ENCODE assay signal across 22 cellular contexts in the genomic region with DNA sequence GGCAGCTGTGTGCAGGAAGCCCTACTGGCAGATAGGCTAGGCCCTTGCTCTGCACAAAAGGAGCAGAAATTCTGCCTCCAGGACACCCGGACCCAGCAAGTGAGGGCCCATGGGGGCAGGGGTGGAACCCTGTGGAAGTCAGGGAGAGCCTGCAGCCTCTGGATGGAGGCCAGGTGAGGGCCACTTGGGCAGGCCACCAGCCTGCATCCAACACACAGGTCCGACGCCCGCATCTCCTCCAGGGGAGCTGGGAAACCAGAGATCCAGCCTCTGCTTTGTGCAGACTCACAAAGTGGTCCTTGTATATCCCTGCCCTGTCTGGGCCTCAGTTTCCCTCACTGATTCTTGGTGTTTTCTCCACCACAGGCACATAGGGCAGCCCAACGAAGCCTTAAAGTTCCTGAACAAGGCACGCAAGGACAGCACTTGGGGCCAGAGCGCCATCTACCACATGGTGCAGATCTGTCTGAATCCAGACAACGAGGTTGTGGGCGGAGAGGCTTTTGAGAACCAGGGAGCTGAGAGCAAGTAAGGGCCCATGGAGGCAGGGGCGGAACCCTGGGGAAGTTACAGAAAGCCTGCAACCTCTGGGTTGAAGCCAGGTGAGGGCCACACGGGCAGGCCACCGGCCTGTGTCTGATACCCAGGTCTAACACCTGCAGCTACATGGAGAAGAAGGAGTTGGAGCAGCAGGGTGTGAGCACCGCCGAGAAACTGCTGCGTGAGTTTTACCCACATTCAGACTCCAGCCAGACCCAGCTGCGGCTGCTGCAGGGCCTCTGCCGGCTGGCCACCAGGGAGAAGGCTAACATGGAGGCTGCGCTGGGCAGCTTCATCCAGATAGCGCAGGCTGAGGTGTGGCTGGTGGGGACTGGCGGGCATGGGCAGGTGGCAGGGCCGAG. TPM values are rescaled to one million over a fixed set of nuclear protein-coding genes. Genes with fewer than 3 reads are reported as not detected.
A peak's percentile ranks its signal among the peaks of the same experiment; 100 is the strongest.
DNase-seq lines count a peak whose midpoint lies in the region; ATAC-seq and TF ChIP-seq lines count a peak whose summit lies in the region.
"Had no signal": no experiment of that assay in that cellular context is flagged by ENCODE, and none has a peak within 500 bp of the region (broad histone marks: within the 10 kb centered on the region; RNA-seq: fewer than 3 reads in every experiment).

No MANE protein-coding gene starts in this region.

- POLR2A ChIA-PET in activated CD4-positive, alpha-beta T cell treated with anti-CD3 and anti-CD28 coated beads for 36 hours (lab: Charles Lee) = interaction anchor here (0.6 to 2.7 kb wide), 4 partner anchors 9 to 125 kb away, joined by 3 to 12 read pairs (median 4); no protein-coding TSS in a partner anchor
- POLR2A ChIA-PET in SK-N-SH (lab: Yijun Ruan, JAX) = no interaction called here

- H3K4me3 ChIP-seq in SK-N-SH (ENCODE audit: low read depth in 2 of 2, low read length in 1 of 2) = no peak overlapping the region
- H3K4me3 ChIP-seq: BLaER1 treated with 17β-estradiol and CSF1 and Interleukin-3, amounts not matched to agents 10 nM and 100 nM; breast epithelium; dorsolateral prefrontal cortex; neural progenitor cell; PC-9; SJSA1 had no signal

- no peak overlapping the region for H3K4me2 ChIP-seq in SK-N-SH
- H3K4me2 ChIP-seq: BLaER1 treated with 17β-estradiol and CSF1 and Interleukin-3, amounts not matched to agents 10 nM and 100 nM; KMS-11; neural progenitor cell; PC-9 had no signal

- H3K27ac ChIP-seq in SK-N-SH (ENCODE audit: low read depth in 2 of 2, low read length in 1 of 2) = no peak overlapping the region
- H3K27ac ChIP-seq: 22Rv1; BLaER1 treated with 17β-estradiol and CSF1 and Interleukin-3, amounts not matched to agents 10 nM and 100 nM; breast epithelium; KMS-11; neural progenitor cell; PC-9; SJSA1 had no signal

- peaks cover 11% of the 10 kb centered on the region; the same call in 1 of the 2 replicates for H3K79me2 ChIP-seq in SK-N-SH (ENCODE audit: insufficient read depth)

- intact Hi-C loops in activated CD4-positive, alpha-beta T cell treated with anti-CD3 and anti-CD28 coated beads for 36 hours (cut with DNase I, micrococcal nuclease) = no loop called here

- DNase-seq in activated CD4-positive, alpha-beta T cell treated with anti-CD3 and anti-CD28 coated beads for 36 hours = peak; percentile 28
- DNase-seq in activated CD4-positive, alpha-beta T cell treated with anti-CD3 and anti-CD28 coated beads, Interleukin-2, amount 50 U/mL, for 4 hours = no peak
- no peak for DNase-seq in nephron progenitor cell
- no peak for DNase-seq in SK-N-SH
- DNase-seq: dorsolateral prefrontal cortex; foreskin melanocyte; MV-4-11; NCI-H187; NCI-H226; NCI-H82; PC-9; stimulated activated CD4-positive, alpha-beta T cell treated with anti-CD3 and anti-CD28 coated beads, Interleukin-4, amount 100 ng/mL, for 24 hours had no signal

- H3K4me3 Mint-ChIP-seq in activated CD4-positive, alpha-beta T cell treated with anti-CD3 and anti-CD28 coated beads for 36 hours = no peak overlapping the region
- no peak overlapping the region for H3K4me3 Mint-ChIP-seq in activated T-helper 17 cell treated with anti-CD3 and anti-CD28 coated beads, Interleukin-2, amount 50 U/mL, for 72 hours
- H3K4me3 Mint-ChIP-seq in nephron progenitor cell = no peak overlapping the region
- H3K4me3 Mint-ChIP-seq: neural progenitor cell; T-helper 2 cell treated with Interferon-gamma antibody and Interleukin-4, amounts not matched to agents 5 μg/mL and 100 μg/mL, for 36 hours had no signal

- H3K9me3 Mint-ChIP-seq in activated CD4-positive, alpha-beta T cell treated with anti-CD3 and anti-CD28 coated beads for 36 hours (ENCODE audit: low read depth) = no peaks in the 10 kb centered on the region
- H3K9me3 Mint-ChIP-seq in activated T-helper 17 cell treated with anti-CD3 and anti-CD28 coated beads, Interleukin-2, amount 50 U/mL, for 72 hours = no peaks in the 10 kb centered on the region
- H3K9me3 Mint-ChIP-seq in nephron progenitor cell = no peaks in the 10 kb centered on the region
- H3K9me3 Mint-ChIP-seq: neural progenitor cell; T-helper 2 cell treated with Interferon-gamma antibody and Interleukin-4, amounts not matched to agents 5 μg/mL and 100 μg/mL, for 36 hours had no signal

- peaks cover 9 to 28% of the 10 kb centered on the region in 2 experiments for H3K4me1 ChIP-seq in SK-N-SH (ENCODE audit: control insufficient read depth in 1 of 2, insufficient read depth in 2 of 2, low read depth in 1 of 2, low read length in 1 of 2)
- H3K4me1 ChIP-seq: neural progenitor cell, SJSA1 had no signal

- CTCF ChIA-PET in activated CD4-positive, alpha-beta T cell treated with anti-CD3 and anti-CD28 coated beads for 36 hours (lab: Charles Lee) = interaction anchor here (0.6 to 2.0 kb wide), 8 partner anchors 9 to 288 kb away, joined by 3 to 7 read pairs (median 3); no protein-coding TSS in a partner anchor
- CTCF ChIA-PET in SK-N-SH (lab: Yijun Ruan, JAX) = interaction anchor here (0.6 to 14.8 kb wide), 5 partner anchors 10 to 154 kb away, joined by 3 to 223 read pairs (median 3); no protein-coding TSS in a partner anchor

- ATAC-seq in activated CD4-positive, alpha-beta T cell treated with anti-CD3 and anti-CD28 coated beads for 36 hours = no peak
- ATAC-seq in activated T-helper 17 cell treated with anti-CD3 and anti-CD28 coated beads, Interleukin-2, amount 50 U/mL, for 72 hours (replicated peaks) = no peak
- no peak for ATAC-seq in HG03135 (IDR thresholded peaks at IDR 0.05; ENCODE audit: unreplicated experiment)

- peaks cover 0 to 16% of the 10 kb centered on the region in 2 experiments for H3K36me3 ChIP-seq in SK-N-SH (replicated peaks in 1 of 2; ENCODE audit: control insufficient read depth in 1 of 2, insufficient read depth in 2 of 2, low read length in 1 of 2)
- H3K36me3 ChIP-seq: breast epithelium, neural progenitor cell had no signal

- no peaks in the 10 kb centered on the region for H3K9me2 ChIP-seq in SK-N-SH

- no peaks in the 10 kb centered on the region for H3K27me3 ChIP-seq in SK-N-SH (ENCODE audit: insufficient read depth)
- H3K27me3 ChIP-seq: BLaER1 treated with 17β-estradiol and CSF1 and Interleukin-3, amounts not matched to agents 10 nM and 100 nM; breast epithelium; dorsolateral prefrontal cortex; neural progenitor cell; SJSA1 had no signal

- H3K36me3 Mint-ChIP-seq in activated CD4-positive, alpha-beta T cell treated with anti-CD3 and anti-CD28 coated beads for 36 hours (ENCODE audit: low read depth) = peaks cover 26% of the 10 kb centered on the region
- peaks cover 48% of the 10 kb centered on the region for H3K36me3 Mint-ChIP-seq in activated T-helper 17 cell treated with anti-CD3 and anti-CD28 coated beads, Interleukin-2, amount 50 U/mL, for 72 hours (ENCODE audit: low read depth)
- H3K36me3 Mint-ChIP-seq in nephron progenitor cell (ENCODE audit: low read depth) = peaks cover 13% of the 10 kb centered on the region

- H3K9ac ChIP-seq in SK-N-SH = no peak overlapping the region
- H3K9ac ChIP-seq: BLaER1 treated with 17β-estradiol and CSF1 and Interleukin-3, amounts not matched to agents 10 nM and 100 nM; KMS-11; neural progenitor cell had no signal

- no peak for TF ChIP-seq RAD21 in SK-N-SH (IDR thresholded peaks at IDR 0.05; ENCODE audit: low read length)

- TF ChIP-seq EP300 in SK-N-SH (IDR thresholded peaks at IDR 0.05; ENCODE audit: borderline replicate concordance in 1 of 2, low read depth in 1 of 2, low read length in 1 of 2) = no peak

- no peaks in the 10 kb centered on the region for H3K27me3 Mint-ChIP-seq in activated CD4-positive, alpha-beta T cell treated with anti-CD3 and anti-CD28 coated beads for 36 hours
- no peaks in the 10 kb centered on the region for H3K27me3 Mint-ChIP-seq in activated T-helper 17 cell treated with anti-CD3 and anti-CD28 coated beads, Interleukin-2, amount 50 U/mL, for 72 hours
- peaks cover 3% of the 10 kb centered on the region for H3K27me3 Mint-ChIP-seq in nephron progenitor cell (ENCODE audit: low read depth, poor library complexity)

- peaks cover 8% of the 10 kb centered on the region for H4K20me1 ChIP-seq in SK-N-SH (ENCODE audit: insufficient read depth)

- peaks cover 32% of the 10 kb centered on the region for H3K4me1 Mint-ChIP-seq in activated CD4-positive, alpha-beta T cell treated with anti-CD3 and anti-CD28 coated beads for 36 hours
- H3K4me1 Mint-ChIP-seq in activated T-helper 17 cell treated with anti-CD3 and anti-CD28 coated beads, Interleukin-2, amount 50 U/mL, for 72 hours = peaks cover 31% of the 10 kb centered on the region
- H3K4me1 Mint-ChIP-seq in nephron progenitor cell = no peaks in the 10 kb centered on the region
- H3K4me1 Mint-ChIP-seq: neural progenitor cell had no signal

- H3K27ac Mint-ChIP-seq in activated CD4-positive, alpha-beta T cell treated with anti-CD3 and anti-CD28 coated beads for 36 hours = no peak overlapping the region
- peak overlapping the region; percentile 68 for H3K27ac Mint-ChIP-seq in activated T-helper 17 cell treated with anti-CD3 and anti-CD28 coated beads, Interleukin-2, amount 50 U/mL, for 72 hours
- H3K27ac Mint-ChIP-seq in nephron progenitor cell = peak overlapping the region; percentile 84
- H3K27ac Mint-ChIP-seq: T-helper 2 cell treated with Interferon-gamma antibody and Interleukin-4, amounts not matched to agents 5 μg/mL and 100 μg/mL, for 36 hours had no signal

- 97% methylated on average over 15 of the region's 21 CpGs for WGBS in SK-N-SH (ENCODE audit: low lambda C conversion rate)

- H2AFZ ChIP-seq in SK-N-SH (ENCODE audit: low read depth) = no peak overlapping the region
- H2AFZ ChIP-seq: neural progenitor cell, PC-9 had no signal

- peaks cover 6% of the 10 kb centered on the region for H3F3A ChIP-seq in SK-N-SH (replicated peaks; ENCODE audit: insufficient read depth)

- no peaks in the 10 kb centered on the region for H3K9me3 ChIP-seq in SK-N-SH
- H3K9me3 ChIP-seq: BLaER1 treated with 17β-estradiol and CSF1 and Interleukin-3, amounts not matched to agents 10 nM and 100 nM; breast epithelium; SJSA1 had no signal

- TF ChIP-seq CTCF in nephron progenitor cell (IDR thresholded peaks at IDR 0.05) (no peak), SK-N-SH (IDR thresholded peaks at IDR 0.05) (no peak)

RNA-seq across cellular contexts. Expression of a gene that starts 16.6 kb away (rescaled TPM):
- total RNA-seq in activated CD4-positive, alpha-beta T cell treated with anti-CD3 and anti-CD28 coated beads for 36 hours = 10 to 100 TPM; 68.3 to 78.5 TPM
- 100 to 1,000 TPM in 1 of 2 donors, 10 to 100 TPM in 1; 42.9 to 145 TPM for total RNA-seq in activated T-helper 17 cell treated with anti-CD3 and anti-CD28 coated beads, Interleukin-2, amount 50 U/mL, for 72 hours
- polyA plus RNA-seq in SK-N-SH (2012; rRNA removed) = 24.5 and 26.3 TPM in 2 replicates
- polyA plus RNA-seq in SK-N-SH (2012; cell fraction: cytosol; rRNA removed) = 12.5 and 13.2 TPM in 2 replicates
- polyA plus RNA-seq in SK-N-SH (2012; cell fraction: nucleus; rRNA removed) = 43.9 and 63.0 TPM in 2 replicates

RNA-seq across cellular contexts. Expression of a gene that starts 29.3 kb away (rescaled TPM):
- 1 to 10 TPM; 1.8 to 2.3 TPM for total RNA-seq in activated CD4-positive, alpha-beta T cell treated with anti-CD3 and anti-CD28 coated beads for 36 hours
- 1 to 10 TPM; 2.7 to 4.7 TPM for total RNA-seq in activated T-helper 17 cell treated with anti-CD3 and anti-CD28 coated beads, Interleukin-2, amount 50 U/mL, for 72 hours
- polyA plus RNA-seq in SK-N-SH (2012; rRNA removed) = 3.9 and 4.2 TPM in 2 replicates
- polyA plus RNA-seq in SK-N-SH (2012; cell fraction: cytosol; rRNA removed) = 1.0 and 1.5 TPM in 2 replicates
- 20.1 and 22.2 TPM in 2 replicates for polyA plus RNA-seq in SK-N-SH (2012; cell fraction: nucleus; rRNA removed)

RNA-seq across cellular contexts. Expression of a gene that starts 29.4 kb away (rescaled TPM):
- total RNA-seq in activated CD4-positive, alpha-beta T cell treated with anti-CD3 and anti-CD28 coated beads for 36 hours = 10 to 100 TPM; 23.0 to 23.8 TPM
- total RNA-seq in activated T-helper 17 cell treated with anti-CD3 and anti-CD28 coated beads, Interleukin-2, amount 50 U/mL, for 72 hours = 10 to 100 TPM; 21.2 to 24.2 TPM
- polyA plus RNA-seq in SK-N-SH (2012; rRNA removed) = 44.3 and 56.2 TPM in 2 replicates
- 18.6 and 24.9 TPM in 2 replicates for polyA plus RNA-seq in SK-N-SH (2012; cell fraction: cytosol; rRNA removed)
- polyA plus RNA-seq in SK-N-SH (2012; cell fraction: nucleus; rRNA removed) = 197 and 204 TPM in 2 replicates

RNA-seq across cellular contexts. Expression of a gene that starts 55.6 kb away (rescaled TPM):
- 1 to 10 TPM; 1.4 to 2.2 TPM for total RNA-seq in activated CD4-positive, alpha-beta T cell treated with anti-CD3 and anti-CD28 coated beads for 36 hours
- total RNA-seq in activated T-helper 17 cell treated with anti-CD3 and anti-CD28 coated beads, Interleukin-2, amount 50 U/mL, for 72 hours = 10 to 100 TPM in 1 of 2 donors, under 1 TPM in 1; 0.99 to 17.2 TPM
- not detected in 2 replicates for polyA plus RNA-seq in SK-N-SH (2012; rRNA removed)
- not detected in 2 replicates for polyA plus RNA-seq in SK-N-SH (2012; cell fraction: cytosol; rRNA removed)
- polyA plus RNA-seq in SK-N-SH (2012; cell fraction: nucleus; rRNA removed) = 0.02 TPM in 1 of 2 replicates, not detected in the other
- total RNA-seq: PC-9, pulmonary artery endothelial cell had no signal
